Comparison of ENCODE assay signal across 19 cellular contexts in the genomic region with DNA sequence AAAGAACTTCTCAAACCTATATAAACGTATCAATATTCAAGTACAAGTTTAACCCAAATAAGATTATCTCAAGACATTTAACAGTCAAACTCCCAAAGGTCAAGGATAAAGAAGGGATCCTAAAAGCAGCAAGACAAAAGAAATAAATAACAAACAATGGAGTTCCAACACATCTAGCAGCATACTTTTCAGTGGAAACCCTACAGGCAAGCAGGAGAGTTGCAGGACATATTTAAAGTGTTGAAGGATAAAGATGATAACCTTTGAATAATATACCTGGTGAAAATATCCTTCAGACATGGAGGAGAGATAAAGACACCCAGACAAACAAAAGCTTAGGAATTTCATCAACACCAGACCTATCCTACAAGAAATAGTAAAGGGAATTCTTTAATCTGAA.
DNase-seq lines count a peak whose midpoint lies in the region; ATAC-seq and TF ChIP-seq lines count a peak whose summit lies in the region.
"Had no signal": no experiment of that assay in that cellular context is flagged by ENCODE, and none has a peak within 500 bp of the region (broad histone marks: within the 10 kb centered on the region; RNA-seq: fewer than 3 reads in every experiment).

No MANE protein-coding gene starts in this region.

- peak; percentile 29; the same call in 1 of the 2 replicates for TF ChIP-seq CTCF in AG10803 (conservative IDR thresholded peaks at IDR 0.05; ENCODE audit: low read length)
- peak in 2 of 3 experiments; percentile 12 to 55; a peak in 3 of 6 replicates for TF ChIP-seq CTCF in HCT116 (IDR thresholded peaks at IDR 0.05 in 2 of 3, conservative IDR thresholded peaks at IDR 0.05 in 1 of 3; ENCODE audit: borderline replicate concordance in 1 of 3, insufficient read depth in 1 of 3, low read depth in 2 of 3, low read length in 2 of 3)
- peak; percentile 32 for TF ChIP-seq CTCF in fibroblast of pulmonary artery (IDR thresholded peaks at IDR 0.05; ENCODE audit: low read length, missing control alignments)
- TF ChIP-seq CTCF in breast epithelium (IDR thresholded peaks at IDR 0.05) = no peak

- POLR2A ChIA-PET in HCT116 (lab: Charles Lee) = no interaction called here

- CTCF ChIA-PET in HCT116 (lab: Charles Lee) = no interaction called here

- TF ChIP-seq POLR2A in HCT116 (IDR thresholded peaks at IDR 0.05; ENCODE audit: borderline replicate concordance, extremely low read depth, insufficient read depth, insufficient read length) (no peak), breast epithelium (IDR thresholded peaks at IDR 0.05) (no peak)

- DNase-seq in AG10803 (ENCODE audit: low read depth) (no peak), HCT116 (ENCODE audit: low read depth, low spot score) (no peak), fibroblast of pulmonary artery (ENCODE audit: low read depth) (no peak), breast epithelium (ENCODE audit: low spot score in 2 of 2) (no peak), OCI-M2 (lab: John Stamatoyannopoulos, UW; ENCODE audit: unreplicated experiment) (no peak)
- no peak for DNase-seq in stimulated activated CD4-positive, alpha-beta T cell treated with anti-CD3 and anti-CD28 coated beads, Interleukin-12 subunit alpha, Interleukin-12 subunit beta, amount 100 ng/mL, for 4 hours
- no peak for DNase-seq in activated T-cell treated with anti-CD3 and anti-CD28 coated beads, Interleukin-2, amount 50 U/mL, for 1 hour
- DNase-seq: activated CD4-positive, alpha-beta T cell treated with anti-CD3 and anti-CD28 coated beads for 36 hours; CD8-positive, alpha-beta T cell; DMS79 treated with DMSO at 0.1 percent for 48 hours; heart left ventricle; left ventricle myocardium inferior; NCI-H1930; NCI-H345; stimulated activated CD8-positive, alpha-beta memory T cell treated with anti-CD3 and anti-CD28 coated beads, Interleukin-4, amount 100 ng/mL, for 48 hours; SW 1271 had no signal

- no peaks in the 10 kb centered on the region for H3K9me2 ChIP-seq in HCT116 (ENCODE audit: insufficient read depth)

- H3K27me3 ChIP-seq in HCT116 (ENCODE audit: insufficient read depth, low read length) = no peaks in the 10 kb centered on the region
- no peaks in the 10 kb centered on the region for H3K27me3 ChIP-seq in breast epithelium
- H3K27me3 ChIP-seq: heart left ventricle, neutrophil had no signal

- peak; percentile 50; the same call in 1 of the 2 replicates for ATAC-seq in HCT116
- peak; percentile 45; the same call in 1 of the 3 replicates for ATAC-seq in SK-N-SH treated with all-trans-retinoic acid at 6 μM for 48 hours
- ATAC-seq: activated CD4-positive, alpha-beta T cell treated with anti-CD3 and anti-CD28 coated beads for 36 hours; CD8-positive, alpha-beta T cell; heart left ventricle had no signal

- no peak overlapping the region for H2AFZ ChIP-seq in HCT116 (ENCODE audit: low read depth, low read length, poor library complexity, severe bottlenecking)

- H3K79me2 ChIP-seq in HCT116 (ENCODE audit: insufficient read depth, low read length) = no peaks in the 10 kb centered on the region

- BruUV-seq in HCT116 (replicated peaks; lab: Mats Ljungman, UMichigan) = no TSS peak

- RAD21 ChIA-PET in HCT116 (lab: Charles Lee; ENCODE audit: low non-redundant PET in 1 of 2, low total read pairs in 2 of 2, uncharacterized antibody in 2 of 2, unreplicated experiment in 2 of 2) = no interaction called here

- H3K4me3 ChIP-seq in AG10803 (ENCODE audit: low read length) = no peak overlapping the region
- H3K4me3 ChIP-seq in HCT116 (replicated peaks in 1 of 2; ENCODE audit: low read depth in 1 of 2, low read length in 2 of 2) = no peak overlapping the region
- no peak overlapping the region for H3K4me3 ChIP-seq in fibroblast of pulmonary artery (replicated peaks; ENCODE audit: low read depth, low read length)
- H3K4me3 ChIP-seq in breast epithelium = no peak overlapping the region
- H3K4me3 ChIP-seq: heart left ventricle, left ventricle myocardium inferior had no signal

- peaks cover 0 to 6% of the 10 kb centered on the region in 2 experiments; a peak in 1 of 4 replicates for H3K9me3 ChIP-seq in HCT116 (ENCODE audit: control insufficient read depth in 1 of 2, insufficient read depth in 1 of 2, low read depth in 1 of 2, low read length in 2 of 2)
- H3K9me3 ChIP-seq in breast epithelium = no peaks in the 10 kb centered on the region
- H3K9me3 ChIP-seq: neutrophil had no signal

- no peaks in the 10 kb centered on the region for H3K36me3 ChIP-seq in HCT116 (ENCODE audit: control insufficient read depth in 1 of 2, insufficient read depth in 2 of 2, low read length in 2 of 2)
- H3K36me3 ChIP-seq in breast epithelium = no peaks in the 10 kb centered on the region
- H3K36me3 ChIP-seq: heart left ventricle, left ventricle myocardium inferior, neutrophil had no signal

- H3K27ac ChIP-seq in HCT116 (ENCODE audit: low read depth, low read length) (no peak overlapping the region), breast epithelium (no peak overlapping the region)
- H3K27ac ChIP-seq: heart left ventricle, left ventricle myocardium inferior, neutrophil, RWPE1 had no signal

- intact Hi-C loops in HCT116 (cut with micrococcal nuclease) (no loop called here), breast epithelium (cut with DNase I; ENCODE audit: low total_unique reads) (no loop called here)

- H3K4me1 ChIP-seq in HCT116 (ENCODE audit: control insufficient read depth in 1 of 2, insufficient read depth in 2 of 2, low read length in 2 of 2) (peaks cover 9 to 28% of the 10 kb centered on the region in 2 experiments), breast epithelium (no peaks in the 10 kb centered on the region)
- H3K4me1 ChIP-seq: heart left ventricle had no signal

- no peak overlapping the region for H3K9ac ChIP-seq in HCT116 (ENCODE audit: low read length)

- no peak overlapping the region for H3K4me2 ChIP-seq in HCT116 (ENCODE audit: low read length)

- TF ChIP-seq RAD21 in HCT116 (IDR thresholded peaks at IDR 0.05; ENCODE audit: low read depth) = no peak

- no peaks in the 10 kb centered on the region for H4K20me1 ChIP-seq in HCT116 (ENCODE audit: insufficient read depth)

TF ChIP-seq in HCT116, 20 proteins besides CTCF, POLR2A, EP300 and RAD21 (continues in another document):
- TF ChIP-seq EZH2phosphoT487 (IDR thresholded peaks at IDR 0.05; ENCODE audit: borderline replicate concordance) (no peak), JUND (IDR thresholded peaks at IDR 0.05) (no peak), FOSL1 (IDR thresholded peaks at IDR 0.05; ENCODE audit: low read depth) (no peak), SRF (IDR thresholded peaks at IDR 0.05; ENCODE audit: low read depth) (no peak), SIN3A (IDR thresholded peaks at IDR 0.05; ENCODE audit: low read depth) (no peak), ELF1 (IDR thresholded peaks at IDR 0.05; ENCODE audit: borderline replicate concordance, low read depth) (no peak), EZH2 (IDR thresholded peaks at IDR 0.05) (no peak), EGR1 (IDR thresholded peaks at IDR 0.05; ENCODE audit: low read depth) (no peak), CEBPB (IDR thresholded peaks at IDR 0.05; ENCODE audit: low read depth) (no peak), YY1 (IDR thresholded peaks at IDR 0.05; ENCODE audit: extremely low read depth, insufficient replicate concordance, low read depth, low read length) (no peak)
- TF ChIP-seq, protein P1, sequence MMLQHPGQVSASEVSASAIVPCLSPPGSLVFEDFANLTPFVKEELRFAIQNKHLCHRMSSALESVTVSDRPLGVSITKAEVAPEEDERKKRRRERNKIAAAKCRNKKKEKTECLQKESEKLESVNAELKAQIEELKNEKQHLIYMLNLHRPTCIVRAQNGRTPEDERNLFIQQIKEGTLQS (IDR thresholded peaks at IDR 0.05) = no peak

TF ChIP-seq in SK-N-SH treated with all-trans-retinoic acid at 6 μM for 48 hours, 23 proteins besides CTCF, POLR2A, EP300 and RAD21 (continues in another document):
- TF ChIP-seq ZNF8 (CRISPR knock-in tag; IDR thresholded peaks at IDR 0.05) (no peak), OSR1 (CRISPR knock-in tag; IDR thresholded peaks at IDR 0.05) (no peak), TCF4 (CRISPR knock-in tag; IDR thresholded peaks at IDR 0.05; ENCODE audit: borderline replicate concordance) (no peak), SNAI2 (CRISPR knock-in tag; IDR thresholded peaks at IDR 0.05) (no peak)
- TF ChIP-seq, protein P2, sequence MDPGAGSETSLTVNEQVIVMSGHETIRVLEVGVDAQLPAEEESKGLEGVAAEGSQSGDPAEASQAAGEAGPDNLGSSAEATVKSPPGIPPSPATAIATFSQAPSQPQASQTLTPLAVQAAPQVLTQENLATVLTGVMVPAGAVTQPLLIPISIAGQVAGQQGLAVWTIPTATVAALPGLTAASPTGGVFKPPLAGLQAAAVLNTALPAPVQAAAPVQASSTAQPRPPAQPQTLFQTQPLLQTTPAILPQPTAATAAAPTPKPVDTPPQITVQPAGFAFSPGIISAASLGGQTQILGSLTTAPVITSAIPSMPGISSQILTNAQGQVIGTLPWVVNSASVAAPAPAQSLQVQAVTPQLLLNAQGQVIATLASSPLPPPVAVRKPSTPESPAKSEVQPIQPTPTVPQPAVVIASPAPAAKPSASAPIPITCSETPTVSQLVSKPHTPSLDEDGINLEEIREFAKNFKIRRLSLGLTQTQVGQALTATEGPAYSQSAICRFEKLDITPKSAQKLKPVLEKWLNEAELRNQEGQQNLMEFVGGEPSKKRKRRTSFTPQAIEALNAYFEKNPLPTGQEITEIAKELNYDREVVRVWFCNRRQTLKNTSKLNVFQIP (CRISPR knock-in tag; IDR thresholded peaks at IDR 0.05; ENCODE audit: borderline replicate concordance, low read depth) = no peak
- TF ChIP-seq, protein P3, sequence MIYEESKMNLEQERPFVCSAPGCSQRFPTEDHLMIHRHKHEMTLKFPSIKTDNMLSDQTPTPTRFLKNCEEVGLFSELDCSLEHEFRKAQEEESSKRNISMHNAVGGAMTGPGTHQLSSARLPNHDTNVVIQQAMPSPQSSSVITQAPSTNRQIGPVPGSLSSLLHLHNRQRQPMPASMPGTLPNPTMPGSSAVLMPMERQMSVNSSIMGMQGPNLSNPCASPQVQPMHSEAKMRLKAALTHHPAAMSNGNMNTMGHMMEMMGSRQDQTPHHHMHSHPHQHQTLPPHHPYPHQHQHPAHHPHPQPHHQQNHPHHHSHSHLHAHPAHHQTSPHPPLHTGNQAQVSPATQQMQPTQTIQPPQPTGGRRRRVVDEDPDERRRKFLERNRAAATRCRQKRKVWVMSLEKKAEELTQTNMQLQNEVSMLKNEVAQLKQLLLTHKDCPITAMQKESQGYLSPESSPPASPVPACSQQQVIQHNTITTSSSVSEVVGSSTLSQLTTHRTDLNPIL (CRISPR knock-in tag; IDR thresholded peaks at IDR 0.05; ENCODE audit: low read depth) = no peak

Comparison
In these comparisons a context has a peak if more than half of its experiments do, and no peak if none do; other contexts are left out.
1. CTCF ChIP-seq: peak in AG10803 (single experiment), HCT116 (2 of 3) and fibroblast of pulmonary artery (single experiment); none in breast epithelium (0 of 3).